Comparison of ENCODE assay signal across 2 cellular contexts in genomic region chr19:13974073-13974472, GRCh38.
TF ChIP-seq lines count a peak whose summit lies in the region.

No MANE protein-coding gene starts in this region.

TF ChIP-seq in SK-N-SH treated with all-trans-retinoic acid at 6 μM for 48 hours, 23 proteins besides CTCF, POLR2A, EP300 and RAD21:
- TF ChIP-seq CREB5 (CRISPR knock-in tag; IDR thresholded peaks at IDR 0.05; ENCODE audit: low read depth) = no peak

TF ChIP-seq in H1, 55 proteins besides CTCF, POLR2A, EP300 and RAD21:
- TF ChIP-seq KDM4A (IDR thresholded peaks at IDR 0.05; ENCODE audit: low read depth, low read length, severe bottlenecking) = no peak
- TF ChIP-seq ZNF274 (IDR thresholded peaks at IDR 0.05; ENCODE audit: borderline replicate concordance, extremely low read depth, low read length) = no peak
- peak; percentile 41; the same call in 1 of the 2 replicates for TF ChIP-seq POLR2AphosphoS5 (IDR thresholded peaks at IDR 0.05; ENCODE audit: low read depth, low read length)
- no peak for TF ChIP-seq YY1 (IDR thresholded peaks at IDR 0.05; ENCODE audit: low read depth, low read length)
- TF ChIP-seq TAF1 (IDR thresholded peaks at IDR 0.05; ENCODE audit: low read depth, low read length) = peak; percentile 60; the same call in 1 of the 2 replicates
- peak; percentile 66; the same call in 1 of the 2 replicates for TF ChIP-seq TEAD4 (IDR thresholded peaks at IDR 0.05; ENCODE audit: low read depth, low read length)
- no peak for TF ChIP-seq USF2 (IDR thresholded peaks at IDR 0.05; ENCODE audit: low read length)
- TF ChIP-seq SAP30 (IDR thresholded peaks at IDR 0.05; ENCODE audit: insufficient read depth, insufficient replicate concordance, low read length) = no peak
- peak; percentile 14; the same call in 1 of the 2 replicates for TF ChIP-seq SP2 (IDR thresholded peaks at IDR 0.05; ENCODE audit: low read length)
- no peak for TF ChIP-seq MAFK (IDR thresholded peaks at IDR 0.05; ENCODE audit: low read depth, low read length)
- TF ChIP-seq KDM1A (IDR thresholded peaks at IDR 0.05; ENCODE audit: borderline replicate concordance, low read length) = no peak
- peak; percentile 42 for TF ChIP-seq TAF7 (optimal IDR thresholded peaks at IDR 0.05; ENCODE audit: borderline replicate concordance, low read depth, low read length)
- 0 out of 2 replicates have a peak, but pooled peaks have one; percentile 49 for TF ChIP-seq E2F6 (IDR thresholded peaks at IDR 0.05)
- TF ChIP-seq SIX5 (IDR thresholded peaks at IDR 0.05; ENCODE audit: low read depth, low read length) = no peak
- no peak for TF ChIP-seq CBX8 (IDR thresholded peaks at IDR 0.05; ENCODE audit: borderline replicate concordance, low read depth, low read length)
- TF ChIP-seq MAX (IDR thresholded peaks at IDR 0.05) = peak; percentile 81
- peak; percentile 86 for TF ChIP-seq SP1 (IDR thresholded peaks at IDR 0.05; ENCODE audit: low read depth, low read length)
- TF ChIP-seq POU5F1 (IDR thresholded peaks at IDR 0.05; ENCODE audit: low read depth, low read length) = no peak
- TF ChIP-seq TBP (IDR thresholded peaks at IDR 0.05; ENCODE audit: low read depth, low read length) = peak; percentile 30; the same call in 1 of the 2 replicates
- peak; percentile 69 for TF ChIP-seq CREB1 (IDR thresholded peaks at IDR 0.05)
- TF ChIP-seq CHD2 (IDR thresholded peaks at IDR 0.05; ENCODE audit: low read length) = peak; percentile 89
- peak; percentile 73 for TF ChIP-seq BRCA1 (IDR thresholded peaks at IDR 0.05; ENCODE audit: low read depth, low read length)
